ENCODE assay signal across 32 cellular contexts in the genomic region with DNA sequence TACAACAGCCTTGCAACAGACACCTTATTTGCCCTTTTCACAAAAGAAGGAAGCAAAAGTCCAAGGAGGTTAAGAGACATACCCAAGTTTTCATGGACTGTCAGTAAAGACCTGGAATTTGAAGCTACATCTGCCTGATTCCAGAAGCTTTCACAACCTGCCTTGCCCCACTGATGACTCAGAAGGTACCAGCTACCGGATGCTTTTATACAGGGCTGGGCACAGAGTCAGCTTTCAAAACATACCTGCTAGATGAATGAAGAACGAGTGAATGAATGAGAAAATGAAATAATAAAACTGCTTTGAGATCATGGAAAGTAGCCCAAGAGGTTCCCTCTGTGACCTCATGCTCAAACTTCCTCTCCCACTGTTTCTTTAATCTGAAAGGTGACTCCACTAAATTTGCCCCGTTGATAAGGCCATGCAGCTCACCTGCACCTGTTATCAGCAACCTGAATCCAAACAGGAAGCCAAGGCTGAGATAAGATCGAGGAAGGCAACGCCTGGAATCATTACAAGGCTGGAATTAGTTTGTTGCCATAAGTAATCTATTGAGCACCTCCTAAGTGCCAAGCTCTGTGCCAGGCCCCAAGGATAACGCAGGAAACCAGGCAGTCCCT.
A peak's percentile ranks its signal among the peaks of the same experiment; 100 is the strongest.
DNase-seq lines count a peak whose midpoint lies in the region; ATAC-seq, FAIRE-seq and TF ChIP-seq lines count a peak whose summit lies in the region.
"Had no signal": no experiment of that assay in that cellular context is flagged by ENCODE, and none has a peak within 500 bp of the region (broad histone marks: within the 10 kb centered on the region; RNA-seq: fewer than 3 reads in every experiment).

No MANE protein-coding gene starts in this region.

- ATAC-seq in mucosa of descending colon: peak; percentile 94
- no peak for ATAC-seq in stimulated activated naive B cell treated with anti-CD40 and anti-IgM and Interleukin-4, amounts not matched to agents 10 μg/mL and 1 μg/mL and 100 μg/mL, for 72 hours (replicated peaks)
- no peak for ATAC-seq in SK-N-SH treated with all-trans-retinoic acid at 6 μM for 48 hours
- ATAC-seq: activated CD4-positive, alpha-beta T cell treated with anti-CD3 and anti-CD28 coated beads for 36 hours; activated CD8-positive, alpha-beta T cell treated with anti-CD3 and anti-CD28 coated beads, Interleukin-2, amount 10 ng/mL, durations not matched to agents 7 days and 5 days; right lobe of liver; Right ventricle myocardium inferior had no signal

- H3K36me3 Mint-ChIP-seq in MCF 10A (ENCODE audit: insufficient read depth, unreplicated experiment): no peaks in the 10 kb centered on the region
- no peaks in the 10 kb centered on the region for H3K36me3 Mint-ChIP-seq in stimulated activated naive B cell treated with anti-CD40 and anti-IgM and Interleukin-4, amounts not matched to agents 10 μg/mL and 1 μg/mL and 100 μg/mL, for 72 hours
- H3K36me3 Mint-ChIP-seq: activated naive CD8-positive, alpha-beta T cell treated with anti-CD3 and anti-CD28 coated beads, Interleukin-2, amount 10 ng/mL, durations not matched to agents 7 days and 5 days had no signal

- H3K27ac Mint-ChIP-seq in MCF 10A (ENCODE audit: low read depth, unreplicated experiment): no peak overlapping the region
- no peak overlapping the region for H3K27ac Mint-ChIP-seq in stimulated activated naive B cell treated with anti-CD40 and anti-IgM and Interleukin-4, amounts not matched to agents 10 μg/mL and 1 μg/mL and 100 μg/mL, for 72 hours
- H3K27ac Mint-ChIP-seq: activated CD4-positive, alpha-beta T cell treated with anti-CD3 and anti-CD28 coated beads for 36 hours; activated CD8-positive, alpha-beta T cell treated with anti-CD3 and anti-CD28 coated beads, Interleukin-2, amount 10 ng/mL, durations not matched to agents 7 days and 5 days; activated naive CD8-positive, alpha-beta T cell treated with anti-CD3 and anti-CD28 coated beads, Interleukin-2, amount 10 ng/mL, durations not matched to agents 7 days and 5 days; CD4-positive, alpha-beta T cell; HFFc6; T-helper 2 cell treated with Interferon-gamma antibody and Interleukin-4, amounts not matched to agents 5 μg/mL and 100 μg/mL, for 36 hours had no signal

- peak; percentile 78 for DNase-seq in MCF 10A (ENCODE audit: unreplicated experiment)
- DNase-seq in breast epithelium (ENCODE audit: low spot score in 2 of 2): no peak
- peak; percentile 81 for DNase-seq in bronchial epithelial cell (ENCODE audit: low read depth)
- peak in 2 of 3 donors; percentile 46 to 50 for DNase-seq in mucosa of descending colon
- DNase-seq in stimulated activated naive B cell treated with anti-CD40 and anti-IgM and Interleukin-4, amounts not matched to agents 10 μg/mL and 1 μg/mL and 100 μg/mL, for 72 hours: no peak
- DNase-seq in NCI-H2227 treated with DMSO at 0.1 percent for 48 hours (lab: John Stamatoyannopoulos, UW): no peak
- DNase-seq in NCI-H510A (lab: John Stamatoyannopoulos, UW): no peak
- DNase-seq: activated CD4-positive, alpha-beta T cell treated with anti-CD3 and anti-CD28 coated beads for 36 hours; activated CD8-positive, alpha-beta T cell treated with anti-CD3 and anti-CD28 coated beads, Interleukin-2, amount 10 ng/mL, durations not matched to agents 7 days and 5 days; activated naive CD8-positive, alpha-beta T cell treated with anti-CD3 and anti-CD28 coated beads, Interleukin-2, amount 10 ng/mL, durations not matched to agents 7 days and 5 days; AML-193; CD4-positive, alpha-beta T cell; dorsolateral prefrontal cortex; HFFc6; kidney; lower lobe of right lung; NCI-H1092; NCI-H2029; NCI-H345; NCI-H748 treated with DMSO at 0.1 percent for 48 hours; right lobe of liver; stimulated activated CD4-positive, alpha-beta T cell treated with anti-CD3 and anti-CD28 coated beads, Interleukin-4, amount 100 ng/mL, for 4 hours; stimulated activated naive CD4-positive, alpha-beta T cell; testis; uterus had no signal

- H3K9me3 ChIP-seq in breast epithelium: peaks cover 14 to 33% of the 10 kb centered on the region in 2 donors
- peaks cover 22% of the 10 kb centered on the region for H3K9me3 ChIP-seq in mucosa of descending colon

- TF ChIP-seq POLR2A in breast epithelium (IDR thresholded peaks at IDR 0.05): no peak

- no peak overlapping the region for H3K4me3 Mint-ChIP-seq in MCF 10A (ENCODE audit: unreplicated experiment)
- no peak overlapping the region for H3K4me3 Mint-ChIP-seq in stimulated activated naive B cell treated with anti-CD40 and anti-IgM and Interleukin-4, amounts not matched to agents 10 μg/mL and 1 μg/mL and 100 μg/mL, for 72 hours
- H3K4me3 Mint-ChIP-seq: activated CD4-positive, alpha-beta T cell treated with anti-CD3 and anti-CD28 coated beads for 36 hours; activated CD8-positive, alpha-beta T cell treated with anti-CD3 and anti-CD28 coated beads, Interleukin-2, amount 10 ng/mL, durations not matched to agents 7 days and 5 days; activated naive CD8-positive, alpha-beta T cell treated with anti-CD3 and anti-CD28 coated beads, Interleukin-2, amount 10 ng/mL, durations not matched to agents 7 days and 5 days; CD4-positive, alpha-beta T cell; central memory CD8-positive, alpha-beta T cell; HFFc6; neural crest cell; T-helper 2 cell treated with Interferon-gamma antibody and Interleukin-4, amounts not matched to agents 5 μg/mL and 100 μg/mL, for 36 hours had no signal

- H3K27me3 ChIP-seq in breast epithelium (peaks cover 0 to 3% of the 10 kb centered on the region in 2 donors), bronchial epithelial cell (ENCODE audit: control insufficient read depth, insufficient read depth, low read length) (peaks cover 2% of the 10 kb centered on the region)
- H3K27me3 ChIP-seq: right lobe of liver, testis, uterus had no signal

- TF ChIP-seq CTCF in MCF 10A (IDR thresholded peaks at IDR 0.05; ENCODE audit: unreplicated experiment): no peak
- no peak for TF ChIP-seq CTCF in breast epithelium (IDR thresholded peaks at IDR 0.05)
- TF ChIP-seq CTCF in bronchial epithelial cell (IDR thresholded peaks at IDR 0.05; ENCODE audit: insufficient read depth, low read length, severe bottlenecking): no peak
- no peak for TF ChIP-seq CTCF in mucosa of descending colon (IDR thresholded peaks at IDR 0.05)

- CTCF ChIA-PET in MCF 10A (lab: Yijun Ruan, JAX): interaction anchor here (1.1 to 2.4 kb wide), 2 partner anchors 13 to 54 kb away, joined by 3 to 8 read pairs; no protein-coding TSS in a partner anchor

- H3K27me3 Mint-ChIP-seq in MCF 10A (ENCODE audit: insufficient read depth, unreplicated experiment): no peaks in the 10 kb centered on the region
- H3K27me3 Mint-ChIP-seq in stimulated activated naive B cell treated with anti-CD40 and anti-IgM and Interleukin-4, amounts not matched to agents 10 μg/mL and 1 μg/mL and 100 μg/mL, for 72 hours: peaks cover 0 to 7% of the 10 kb centered on the region in 2 donors
- H3K27me3 Mint-ChIP-seq: activated naive CD8-positive, alpha-beta T cell treated with anti-CD3 and anti-CD28 coated beads, Interleukin-2, amount 10 ng/mL, durations not matched to agents 7 days and 5 days; CD4-positive, alpha-beta T cell had no signal

- H3K27ac ChIP-seq in breast epithelium: no peak overlapping the region
- H3K27ac ChIP-seq: dorsolateral prefrontal cortex, HL-60, lower lobe of right lung, right lobe of liver, testis, uterus had no signal

- FAIRE-seq in bronchial epithelial cell (lab: Jason Lieb, UNC): peak; percentile 47
- FAIRE-seq: astrocyte, kidney had no signal

- H3K4me3 ChIP-seq in breast epithelium (no peak overlapping the region), bronchial epithelial cell (ENCODE audit: low read depth, low read length) (no peak overlapping the region), mucosa of descending colon (no peak overlapping the region)
- H3K4me3 ChIP-seq: dorsolateral prefrontal cortex, lower lobe of right lung, right lobe of liver, testis, uterus had no signal

- BruUV-seq in MCF 10A (replicated peaks; lab: Mats Ljungman, UMichigan): no TSS peak

- H3K9me3 Mint-ChIP-seq in MCF 10A (ENCODE audit: unreplicated experiment): peaks cover 18% of the 10 kb centered on the region
- peaks cover 20 to 24% of the 10 kb centered on the region in 2 donors for H3K9me3 Mint-ChIP-seq in stimulated activated naive B cell treated with anti-CD40 and anti-IgM and Interleukin-4, amounts not matched to agents 10 μg/mL and 1 μg/mL and 100 μg/mL, for 72 hours

- intact Hi-C loops in MCF 10A (cut with micrococcal nuclease) (no loop called here), breast epithelium (cut with DNase I; ENCODE audit: low total_unique reads) (no loop called here), mucosa of descending colon (cut with DNase I, micrococcal nuclease) (no loop called here)

- H3K4me1 ChIP-seq in breast epithelium: no peaks in the 10 kb centered on the region
- peaks cover 4% of the 10 kb centered on the region for H3K4me1 ChIP-seq in mucosa of descending colon (ENCODE audit: low read depth)
- H3K4me1 ChIP-seq: lower lobe of right lung, right lobe of liver, testis, uterus had no signal

- POLR2A ChIA-PET in MCF 10A (lab: Yijun Ruan, JAX): interaction anchor here (0.6 to 1.3 kb wide), 7 partner anchors 11 to 552 kb away, joined by 3 to 7 read pairs (median 4); no protein-coding TSS in a partner anchor

- no peaks in the 10 kb centered on the region for H3K36me3 ChIP-seq in breast epithelium
- no peaks in the 10 kb centered on the region for H3K36me3 ChIP-seq in bronchial epithelial cell (ENCODE audit: control insufficient read depth, insufficient read depth, low read length)
- H3K36me3 ChIP-seq in mucosa of descending colon (ENCODE audit: low read depth): no peaks in the 10 kb centered on the region
- H3K36me3 ChIP-seq: lower lobe of right lung, right lobe of liver, uterus had no signal

- H3K4me1 Mint-ChIP-seq in MCF 10A (ENCODE audit: insufficient read depth, unreplicated experiment): peaks cover 10% of the 10 kb centered on the region
- no peaks in the 10 kb centered on the region for H3K4me1 Mint-ChIP-seq in stimulated activated naive B cell treated with anti-CD40 and anti-IgM and Interleukin-4, amounts not matched to agents 10 μg/mL and 1 μg/mL and 100 μg/mL, for 72 hours
- H3K4me1 Mint-ChIP-seq: activated CD4-positive, alpha-beta T cell treated with anti-CD3 and anti-CD28 coated beads for 36 hours; activated naive CD8-positive, alpha-beta T cell treated with anti-CD3 and anti-CD28 coated beads, Interleukin-2, amount 10 ng/mL, durations not matched to agents 7 days and 5 days; central memory CD8-positive, alpha-beta T cell had no signal

TF ChIP-seq in SK-N-SH treated with all-trans-retinoic acid at 6 μM for 48 hours, 23 proteins besides CTCF, POLR2A, EP300 and RAD21 (continues in another document):
- TF ChIP-seq PPARA (CRISPR knock-in tag; IDR thresholded peaks at IDR 0.05; ENCODE audit: borderline replicate concordance): no peak
- TF ChIP-seq GLIS3 (CRISPR knock-in tag; IDR thresholded peaks at IDR 0.05): no peak
- TF ChIP-seq CSDC2 (CRISPR knock-in tag; IDR thresholded peaks at IDR 0.05): no peak
- no peak for TF ChIP-seq ESRRG (CRISPR knock-in tag; IDR thresholded peaks at IDR 0.05)

Comparison
In these comparisons a context has a peak if more than half of its experiments do, and no peak if none do; other contexts are left out.
1. DNase-seq: peak in MCF 10A (single experiment), bronchial epithelial cell (single experiment) and mucosa of descending colon (2 of 3); none in breast epithelium (0 of 2), stimulated activated naive B cell treated with anti-CD40 and anti-IgM and Interleukin-4, amounts not matched to agents 10 μg/mL and 1 μg/mL and 100 μg/mL, for 72 hours (single experiment), NCI-H2227 treated with DMSO at 0.1 percent for 48 hours (single experiment) and NCI-H510A (single experiment).